ENCODE assay signal across 22 cellular contexts in the genomic region with DNA sequence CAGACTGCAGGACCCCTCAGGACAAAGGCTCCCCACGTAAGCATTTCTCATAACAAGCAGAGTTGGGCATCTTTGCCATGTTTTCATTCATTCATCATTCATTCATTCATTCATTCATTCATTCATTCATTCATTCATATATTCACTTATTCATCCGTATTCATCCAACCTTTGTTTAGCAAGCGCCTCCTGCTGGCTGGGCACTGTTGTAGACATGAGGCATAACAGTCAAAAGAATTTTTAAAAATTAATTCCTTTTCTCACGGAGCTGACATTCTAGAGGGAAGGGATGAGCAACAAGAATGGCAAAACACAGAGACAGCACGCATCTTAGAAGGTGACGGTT.
A peak's percentile ranks its signal among the peaks of the same experiment; 100 is the strongest.
DNase-seq lines count a peak whose midpoint lies in the region; ATAC-seq and TF ChIP-seq lines count a peak whose summit lies in the region.
"Had no signal": no experiment of that assay in that cellular context is flagged by ENCODE, and none has a peak within 500 bp of the region (broad histone marks: within the 10 kb centered on the region; RNA-seq: fewer than 3 reads in every experiment).

No MANE protein-coding gene starts in this region.

- no peaks in the 10 kb centered on the region for H3K36me3 ChIP-seq in GM06990 (ENCODE audit: control insufficient read depth, insufficient read depth, low read length)
- H3K36me3 ChIP-seq: spleen, stomach had no signal

- TF ChIP-seq CTCF in GM06990 (IDR thresholded peaks at IDR 0.05; ENCODE audit: insufficient read depth, low read length, poor library complexity, severe bottlenecking) (peak; percentile 44), HFF-Myc (IDR thresholded peaks at IDR 0.05; ENCODE audit: low read depth, low read length, missing control alignments) (peak; percentile 24), neural crest cell (conservative IDR thresholded peaks at IDR 0.05) (peak; percentile 30)

- H3K27me3 ChIP-seq in GM06990 (replicated peaks; ENCODE audit: control insufficient read depth, insufficient read depth, low read length), result no peaks in the 10 kb centered on the region; the same call in 1 of the 2 replicates
- H3K27me3 ChIP-seq: stomach had no signal

- peaks cover 2% of the 10 kb centered on the region for H3K27me3 Mint-ChIP-seq in neural crest cell (ENCODE audit: low read depth)
- H3K27me3 Mint-ChIP-seq: activated naive CD8-positive, alpha-beta T cell treated with anti-CD3 and anti-CD28 coated beads, Interleukin-2, amount 50 U/mL, for 24 hours; CD4-positive, alpha-beta memory T cell had no signal

- H3K4me3 ChIP-seq in GM06990 (replicated peaks; ENCODE audit: low read depth, low read length) (no peak overlapping the region), HFF-Myc (replicated peaks; ENCODE audit: low read depth, low read length) (no peak overlapping the region)
- H3K4me3 ChIP-seq: spleen, stomach had no signal

- no peak for ATAC-seq in GM18858 (IDR thresholded peaks at IDR 0.05; ENCODE audit: unreplicated experiment)
- ATAC-seq: activated naive CD8-positive, alpha-beta T cell treated with anti-CD3 and anti-CD28 coated beads, Interleukin-2, amount 50 U/mL, for 24 hours; natural killer cell had no signal

- H3K9me3 Mint-ChIP-seq in neural crest cell, result no peaks in the 10 kb centered on the region
- H3K9me3 Mint-ChIP-seq: activated CD4-positive, alpha-beta T cell treated with anti-CD3 and anti-CD28 coated beads, Interleukin-2, amount 10 ng/mL, durations not matched to agents 24 days and 14 days; natural killer cell had no signal

- no peaks in the 10 kb centered on the region for H3K36me3 Mint-ChIP-seq in neural crest cell (ENCODE audit: low read depth)
- H3K36me3 Mint-ChIP-seq: CD4-positive, alpha-beta memory T cell; natural killer cell had no signal

- no peak overlapping the region for H3K27ac Mint-ChIP-seq in neural crest cell (ENCODE audit: unreplicated experiment)
- H3K27ac Mint-ChIP-seq: activated CD4-positive, alpha-beta T cell treated with anti-CD3 and anti-CD28 coated beads, Interleukin-2, amount 10 ng/mL, durations not matched to agents 24 days and 14 days; activated naive CD8-positive, alpha-beta T cell treated with anti-CD3 and anti-CD28 coated beads, Interleukin-2, amount 50 U/mL, for 24 hours; natural killer cell had no signal

- no peak overlapping the region for H3K4me3 Mint-ChIP-seq in neural crest cell
- H3K4me3 Mint-ChIP-seq: activated CD4-positive, alpha-beta T cell treated with anti-CD3 and anti-CD28 coated beads, Interleukin-2, amount 10 ng/mL, durations not matched to agents 24 days and 14 days; activated naive CD8-positive, alpha-beta T cell treated with anti-CD3 and anti-CD28 coated beads, Interleukin-2, amount 50 U/mL, for 24 hours; CD4-positive, alpha-beta memory T cell; natural killer cell had no signal

- H3K4me1 Mint-ChIP-seq in neural crest cell, result no peaks in the 10 kb centered on the region

- DNase-seq in GM06990 (ENCODE audit: extremely low read depth, insufficient read length), result no peak
- DNase-seq in HFF-Myc (ENCODE audit: extremely low read depth, low read depth), result no peak
- peak; percentile 18 for DNase-seq in RPMI8226
- DNase-seq in neural crest cell (ENCODE audit: low read depth, low spot score), result no peak
- DNase-seq in stimulated activated CD8-positive, alpha-beta memory T cell treated with anti-CD3 and anti-CD28 coated beads, Interleukin-4, amount 100 ng/mL, for 48 hours, result no peak
- no peak for DNase-seq in NCI-H2171 treated with DMSO at 0.1 percent for 48 hours (lab: John Stamatoyannopoulos, UW)
- no peak for DNase-seq in HCEC 1CT
- DNase-seq: activated CD4-positive, alpha-beta T cell treated with anti-CD3 and anti-CD28 coated beads, Interleukin-2, amount 10 ng/mL, durations not matched to agents 24 days and 14 days; activated naive CD8-positive, alpha-beta T cell treated with anti-CD3 and anti-CD28 coated beads, Interleukin-2, amount 50 U/mL, for 24 hours; CD4-positive, alpha-beta memory T cell; cortex of kidney; DMS79; IMR-90; NCI-H1048; NCI-H526; SHP77; stimulated activated CD4-positive, alpha-beta T cell treated with anti-CD3 and anti-CD28 coated beads, Interleukin-4, amount 100 ng/mL, for 4 hours; stomach; trophoblast cell had no signal
